14 cellular contexts compared by ENCODE assay signal in the genomic region with DNA sequence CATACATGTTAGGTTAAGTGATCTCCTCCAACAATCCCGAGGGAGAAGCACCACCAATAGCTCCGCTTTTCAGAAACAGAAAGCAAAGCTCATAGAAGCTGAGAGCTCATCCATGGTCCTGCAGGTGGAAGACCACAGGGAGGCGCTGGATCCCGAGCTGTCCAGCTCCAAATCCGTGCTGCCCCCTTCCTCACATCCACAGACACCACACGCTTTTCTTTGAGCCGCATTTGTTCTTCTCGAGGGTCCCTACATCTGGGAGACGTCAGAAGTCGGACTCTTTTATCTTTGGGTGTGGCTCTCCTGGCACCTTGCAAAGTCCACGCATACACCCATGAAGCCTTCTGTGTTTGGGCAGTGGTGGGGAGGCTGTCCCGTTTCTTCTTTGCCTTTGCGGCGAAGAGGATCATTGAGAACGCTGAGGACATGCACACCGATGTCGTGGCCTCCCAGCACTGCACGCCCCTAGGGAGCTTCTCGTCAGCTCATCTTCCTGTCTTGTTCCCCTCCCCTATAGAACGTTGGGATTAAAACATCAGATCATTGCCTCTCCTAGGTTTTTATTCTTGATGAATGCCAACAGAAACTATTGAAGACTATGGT.
DNase-seq lines count a peak whose midpoint lies in the region; ATAC-seq and TF ChIP-seq lines count a peak whose summit lies in the region.
"Had no signal": no experiment of that assay in that cellular context is flagged by ENCODE, and none has a peak within 500 bp of the region (broad histone marks: within the 10 kb centered on the region; RNA-seq: fewer than 3 reads in every experiment).

No MANE protein-coding gene starts in this region.

- H3K4me2 ChIP-seq in BLaER1 treated with 17β-estradiol and CSF1 and Interleukin-3, amounts not matched to agents 10 nM and 100 nM, result peak overlapping the region in 9 of 11 experiments; percentile 30 to 75 (median 64); a peak in 15 of 22 replicates
- H3K4me2 ChIP-seq in GM23248 (ENCODE audit: unreplicated experiment) (no peak overlapping the region), PC-3 (ENCODE audit: low read length) (no peak overlapping the region)

- H3K27me3 ChIP-seq in BLaER1 treated with 17β-estradiol and CSF1 and Interleukin-3, amounts not matched to agents 10 nM and 100 nM, result no peaks in the 10 kb centered on the region
- H3K27me3 ChIP-seq in GM23248 (replicated peaks; ENCODE audit: insufficient read depth) (no peaks in the 10 kb centered on the region), PC-3 (ENCODE audit: low read length) (peaks cover 48% of the 10 kb centered on the region)
- H3K27me3 ChIP-seq: ovary had no signal

- DNase-seq in GM23248 (peak; percentile 15), PC-3 (peak; percentile 5), iPS-NIHi11 (ENCODE audit: low spot score) (peak; percentile 91), MV-4-11 (lab: John Stamatoyannopoulos, UW) (no peak), UCSD-AML1 (lab: John Stamatoyannopoulos, UW; ENCODE audit: unreplicated experiment) (no peak), GM03348 (ENCODE audit: low spot score) (no peak)
- DNase-seq: activated T-cell treated with anti-CD3 and anti-CD28 coated beads, Interleukin-2, amount 50 U/mL, for 4 hours; CD4-positive, alpha-beta T cell; ovary; stimulated activated CD4-positive, alpha-beta T cell treated with anti-CD3 and anti-CD28 coated beads, Interleukin-4, amount 100 ng/mL, for 4 hours; T-helper 9 cell had no signal

- H3F3A ChIP-seq in GM23248 (ENCODE audit: insufficient read depth) (no peaks in the 10 kb centered on the region), PC-3 (ENCODE audit: low read length, unreplicated experiment) (no peaks in the 10 kb centered on the region)

- H3K9me2 ChIP-seq in GM23248 (ENCODE audit: insufficient read depth) (no peaks in the 10 kb centered on the region), PC-3 (replicated peaks; ENCODE audit: low read length) (no peaks in the 10 kb centered on the region)

- BruUV-seq in PC-3 (replicated peaks; lab: Mats Ljungman, UMichigan), result no TSS peak

- peak; percentile 47 for TF ChIP-seq CTCF in PC-3 (conservative IDR thresholded peaks at IDR 0.05; ENCODE audit: low read depth, low read length)

- peaks cover 10 to 27% (median 18%) of the 10 kb centered on the region in 11 experiments; a peak in 19 of 22 replicates for H3K9me3 ChIP-seq in BLaER1 treated with 17β-estradiol and CSF1 and Interleukin-3, amounts not matched to agents 10 nM and 100 nM (replicated peaks in 1 of 11)
- H3K9me3 ChIP-seq in GM23248 (ENCODE audit: low read depth), result no peaks in the 10 kb centered on the region
- no peaks in the 10 kb centered on the region for H3K9me3 ChIP-seq in PC-3 (ENCODE audit: low read length)
- H3K9me3 ChIP-seq: ovary had no signal

- ATAC-seq in PC-3, result no peak
- no peak for ATAC-seq in GM21526 (IDR thresholded peaks at IDR 0.05; ENCODE audit: low FRiP score, unreplicated experiment)
- ATAC-seq: activated T-cell treated with anti-CD3 and anti-CD28 coated beads, Interleukin-2, amount 50 U/mL, for 4 hours; left lobe of liver had no signal

- in situ Hi-C loops in GM23248 (cut with MboI), result no loop called here

- POLR2A ChIA-PET in PC-3 (lab: Charles Lee; ENCODE audit: unreplicated experiment), result no interaction called here

- no peaks in the 10 kb centered on the region for H3K36me3 ChIP-seq in BLaER1 treated with 17β-estradiol and CSF1 and Interleukin-3, amounts not matched to agents 10 nM and 100 nM
- no peaks in the 10 kb centered on the region for H3K36me3 ChIP-seq in GM23248 (ENCODE audit: low read depth)
- H3K36me3 ChIP-seq in PC-3 (ENCODE audit: low read depth, low read length), result no peaks in the 10 kb centered on the region
- H3K36me3 ChIP-seq: ovary had no signal

- H3K9ac ChIP-seq in BLaER1 treated with 17β-estradiol and CSF1 and Interleukin-3, amounts not matched to agents 10 nM and 100 nM, result no peak overlapping the region; a peak in 1 of 22 replicates
- H3K9ac ChIP-seq in GM23248 (no peak overlapping the region), PC-3 (ENCODE audit: low read length) (no peak overlapping the region)

- WGBS in GM23248 (ENCODE audit: low coverage in 1 of 2, low lambda C conversion rate in 2 of 2, missing lambda C conversion rate in 2 of 2), 2 experiments, result 7 to 12% methylated on average over 19 to 20 of the region's 20 CpGs

- peaks cover 0 to 19% (median 10%) of the 10 kb centered on the region in 10 experiments; a peak in 14 of 20 replicates for H3K4me1 ChIP-seq in BLaER1 treated with 17β-estradiol and CSF1 and Interleukin-3, amounts not matched to agents 10 nM and 100 nM
- H3K4me1 ChIP-seq in GM23248 (ENCODE audit: insufficient read depth), result no peaks in the 10 kb centered on the region
- H3K4me1 ChIP-seq in PC-3 (ENCODE audit: insufficient read depth, low read length), result no peaks in the 10 kb centered on the region

- H2AFZ ChIP-seq in GM23248 (no peak overlapping the region), PC-3 (ENCODE audit: low read length) (no peak overlapping the region)

- no peak overlapping the region for H3K27ac ChIP-seq in BLaER1 treated with 17β-estradiol and CSF1 and Interleukin-3, amounts not matched to agents 10 nM and 100 nM
- H3K27ac ChIP-seq in GM23248 (no peak overlapping the region), PC-3 (ENCODE audit: low read length) (no peak overlapping the region)
- H3K27ac ChIP-seq: ovary had no signal

- no peaks in the 10 kb centered on the region for H4K20me1 ChIP-seq in BLaER1 treated with 17β-estradiol and CSF1 and Interleukin-3, amounts not matched to agents 10 nM and 100 nM
- no peaks in the 10 kb centered on the region for H4K20me1 ChIP-seq in GM23248 (ENCODE audit: insufficient read depth)
- no peaks in the 10 kb centered on the region for H4K20me1 ChIP-seq in PC-3 (ENCODE audit: low read length)

- H3K79me2 ChIP-seq in GM23248 (ENCODE audit: insufficient read depth) (no peaks in the 10 kb centered on the region), PC-3 (ENCODE audit: low read length) (no peaks in the 10 kb centered on the region)

- intact Hi-C loops in PC-3 (cut with micrococcal nuclease), result no loop called here

- CTCF ChIA-PET in PC-3 (lab: Charles Lee), result interaction anchor here (0.6 to 0.9 kb wide), 2 partner anchors 652 to 939 kb away, joined by 3 read pairs; no protein-coding TSS in a partner anchor

- no peak overlapping the region for H3K4me3 ChIP-seq in BLaER1 treated with 17β-estradiol and CSF1 and Interleukin-3, amounts not matched to agents 10 nM and 100 nM
- no peak overlapping the region for H3K4me3 ChIP-seq in GM23248
- H3K4me3 ChIP-seq in PC-3 (ENCODE audit: low read length), result no peak overlapping the region
- H3K4me3 ChIP-seq: ovary had no signal

Comparison
In these comparisons a context has a peak if more than half of its experiments do, and no peak if none do; other contexts are left out.
1. H3K4me2 ChIP-seq: peak in BLaER1 treated with 17β-estradiol and CSF1 and Interleukin-3, amounts not matched to agents 10 nM and 100 nM (9 of 11); none in GM23248 (single experiment) and PC-3 (single experiment).
2. DNase-seq: peak in GM23248 (single experiment), PC-3 (single experiment) and iPS-NIHi11 (single experiment); none in MV-4-11 (single experiment), UCSD-AML1 (single experiment) and GM03348 (single experiment).